9 cellular contexts compared by ENCODE assay signal in genomic region chr2:121489284-121489683, GRCh38. TPM values are rescaled to one million over a fixed set of nuclear protein-coding genes. Genes with fewer than 3 reads are reported as not detected.
DNase-seq lines count a peak whose midpoint lies in the region; ATAC-seq and TF ChIP-seq lines count a peak whose summit lies in the region.
"Had no signal": no experiment of that assay in that cellular context is flagged by ENCODE, and none has a peak within 500 bp of the region (broad histone marks: within the 10 kb centered on the region; RNA-seq: fewer than 3 reads in every experiment).

No MANE protein-coding gene starts in this region.

- no peak overlapping the region for H3K4me2 ChIP-seq in mesenchymal stem cell (ENCODE audit: low read length, poor library complexity, severe bottlenecking)

- peaks cover 3% of the 10 kb centered on the region for H3K4me1 ChIP-seq in mesenchymal stem cell (ENCODE audit: control insufficient read depth, insufficient read depth, low read depth, low read length)

- H4K8ac ChIP-seq in mesenchymal stem cell (ENCODE audit: low read length), result no peak overlapping the region

- H3K9me3 ChIP-seq in mesenchymal stem cell (ENCODE audit: control insufficient read depth, low read length), result no peaks in the 10 kb centered on the region

- H3K27ac ChIP-seq in mesenchymal stem cell (ENCODE audit: low read length, poor library complexity, severe bottlenecking), result no peak overlapping the region

- no peak overlapping the region for H2BK5ac ChIP-seq in mesenchymal stem cell (ENCODE audit: low read depth, low read length, poor library complexity, severe bottlenecking)

- no peak overlapping the region for H3K14ac ChIP-seq in mesenchymal stem cell (ENCODE audit: low read length in 2 of 2)

- peaks cover 18% of the 10 kb centered on the region for H3K79me1 ChIP-seq in mesenchymal stem cell (replicated peaks; ENCODE audit: low read length, poor library complexity, severe bottlenecking)

- TF ChIP-seq CTCF in LNCaP clone FGC (IDR thresholded peaks at IDR 0.05; ENCODE audit: control insufficient read depth, extremely low read depth, insufficient read depth), result no peak

- no peaks in the 10 kb centered on the region for H3K27me3 ChIP-seq in mesenchymal stem cell (ENCODE audit: control insufficient read depth in 1 of 2, insufficient read depth in 1 of 2, low read length in 2 of 2)

- H4K91ac ChIP-seq in mesenchymal stem cell (ENCODE audit: low read length), result no peak overlapping the region

- no peak overlapping the region for H2AFZ ChIP-seq in mesenchymal stem cell (ENCODE audit: low read depth, low read length)

- no peak overlapping the region for H3K18ac ChIP-seq in mesenchymal stem cell (ENCODE audit: low read depth in 1 of 2, low read length in 2 of 2)

- WGBS in mesenchymal stem cell, result no CpG with 5 or more reads among the region's 1 CpG

- no peak overlapping the region for H3K9ac ChIP-seq in mesenchymal stem cell (ENCODE audit: low read length)

- H3K4me3 ChIP-seq in LNCaP clone FGC (ENCODE audit: low read depth, low read length) (no peak overlapping the region), mesenchymal stem cell (ENCODE audit: insufficient read depth in 1 of 2, low read depth in 1 of 2, low read length in 2 of 2) (no peak overlapping the region)

- H3K4ac ChIP-seq in mesenchymal stem cell (ENCODE audit: low read depth in 1 of 2, low read length in 2 of 2), result no peak overlapping the region

- peak; percentile 90 for DNase-seq in LNCaP clone FGC (ENCODE audit: low read depth)
- DNase-seq in SHP77 (lab: John Stamatoyannopoulos, UW), result peak; percentile 14 to 19
- DNase-seq in mesenchymal stem cell, result peak; percentile 36
- DNase-seq in iPS-NIHi11 (ENCODE audit: low spot score), result no peak
- DNase-seq in activated CD4-positive, alpha-beta T cell treated with anti-CD3 and anti-CD28 coated beads for 1 hour, result no peak
- DNase-seq: left cardiac atrium had no signal

- H2BK12ac ChIP-seq in mesenchymal stem cell (ENCODE audit: low read length in 2 of 2), result no peak overlapping the region

- H2BK15ac ChIP-seq in mesenchymal stem cell (ENCODE audit: low read depth, poor library complexity, severe bottlenecking), result no peak overlapping the region

- no peak overlapping the region for H2BK120ac ChIP-seq in mesenchymal stem cell (ENCODE audit: low read depth, low read length)

- ATAC-seq in GM19035 (IDR thresholded peaks at IDR 0.05; ENCODE audit: unreplicated experiment) (peak; percentile 50), GM21619 (IDR thresholded peaks at IDR 0.05; ENCODE audit: unreplicated experiment) (no peak), HG02588 (IDR thresholded peaks at IDR 0.05; ENCODE audit: unreplicated experiment) (no peak)
- ATAC-seq: left cardiac atrium had no signal

- H3K36me3 ChIP-seq in mesenchymal stem cell (ENCODE audit: control insufficient read depth in 1 of 2, insufficient read depth in 2 of 2, low read depth in 1 of 2, low read length in 2 of 2), result peaks cover 0 to under 1% of the 10 kb centered on the region in 2 experiments

- H3K23ac ChIP-seq in mesenchymal stem cell (ENCODE audit: low read length in 2 of 2), result no peak overlapping the region

- H2AK5ac ChIP-seq in mesenchymal stem cell (ENCODE audit: low read length, severe bottlenecking), result no peak overlapping the region

RNA-seq across cellular contexts. Expression of gene RNU4ATAC, which starts 41.4 kb away (rescaled TPM):
- not detected for polyA plus RNA-seq in mesenchymal stem cell (2013, experiment 1 of 2)
- polyA plus RNA-seq in mesenchymal stem cell (2013, experiment 2 of 2), result not detected

Comparison
In these comparisons a context has a peak if more than half of its experiments do, and no peak if none do; other contexts are left out.
1. DNase-seq: peak in LNCaP clone FGC (single experiment), SHP77 (2 of 2) and mesenchymal stem cell (single experiment); none in iPS-NIHi11 (single experiment) and activated CD4-positive, alpha-beta T cell treated with anti-CD3 and anti-CD28 coated beads for 1 hour (single experiment).